ENCODE assay signal across 15 cellular contexts in genomic region chr6:149395185-149395584, GRCh38. TPM values are rescaled to one million over a fixed set of nuclear protein-coding genes. Genes with fewer than 3 reads are reported as not detected.
"Had no signal": no experiment of that assay in that cellular context is flagged by ENCODE, and none has a peak within 500 bp of the region (broad histone marks: within the 10 kb centered on the region; RNA-seq: fewer than 3 reads in every experiment).

No MANE protein-coding gene starts in this region.

- H3K4me3 Mint-ChIP-seq: neural progenitor cell had no signal

- H3K27ac ChIP-seq: adrenal gland, coronary artery, neural progenitor cell, pancreas, stomach, thoracic aorta, WERI-Rb-1 had no signal

- H3K27me3 ChIP-seq: adrenal gland, neural progenitor cell, pancreas, stomach had no signal

- DNase-seq: activated effector memory CD4-positive, alpha-beta T cell treated with Interleukin-2 at 50 U/mL for 16 hours; adrenal gland; effector CD8-positive, alpha-beta T cell; hippocampal formation; pancreas; retina; SHP77 treated with DMSO at 0.1 percent for 48 hours; stimulated activated CD4-positive, alpha-beta T cell treated with anti-CD3 and anti-CD28 coated beads, Interleukin-15, amount 100 ng/mL, for 24 hours; stimulated activated CD4-positive, alpha-beta T cell treated with anti-CD3 and anti-CD28 coated beads, Interleukin-4, amount 100 ng/mL, for 24 hours; stomach; WERI-Rb-1 had no signal

- H3K4me1 Mint-ChIP-seq: neural progenitor cell had no signal

- H3K9me3 ChIP-seq: pancreas, stomach, thoracic aorta had no signal

- H3K4me3 ChIP-seq: adrenal gland, coronary artery, neural progenitor cell, pancreas, stomach, thoracic aorta had no signal

- ATAC-seq: pancreas had no signal

- H3K4me1 ChIP-seq: adrenal gland, neural progenitor cell had no signal

- H3K27ac Mint-ChIP-seq: neural progenitor cell had no signal

RNA-seq across cellular contexts. Expression of gene SUMO4, which starts 4.9 kb away (rescaled TPM):
- total RNA-seq: epithelial cell of proximal tubule had no signal
